ENCODE assay signal across 15 cellular contexts in genomic region chr21:28822882-28823335, GRCh38.
DNase-seq lines count a peak whose midpoint lies in the region; ATAC-seq, FAIRE-seq and TF ChIP-seq lines count a peak whose summit lies in the region.
"Had no signal": no experiment of that assay in that cellular context is flagged by ENCODE, and none has a peak within 500 bp of the region (broad histone marks: within the 10 kb centered on the region; RNA-seq: fewer than 3 reads in every experiment).

No MANE protein-coding gene starts in this region.

- no peak for TF ChIP-seq POLR2A in gastroesophageal sphincter (IDR thresholded peaks at IDR 0.05)

- TF ChIP-seq EP300 in gastroesophageal sphincter (IDR thresholded peaks at IDR 0.05), result no peak

- no peaks in the 10 kb centered on the region for H3K36me3 ChIP-seq in gastroesophageal sphincter
- H3K36me3 ChIP-seq in pancreas, result no peaks in the 10 kb centered on the region
- H3K36me3 ChIP-seq: BLaER1 treated with 17β-estradiol and CSF1 and Interleukin-3, amounts not matched to agents 10 nM and 100 nM; ovary had no signal

- intact Hi-C loops in pancreas (cut with DNase I), result no loop called here

- ATAC-seq in gastroesophageal sphincter (peak; percentile 79), pancreas (peak in 3 of 4 donors; percentile 21 to 82 (median 28))
- ATAC-seq: GM12878 had no signal

- no peaks in the 10 kb centered on the region for H3K9me3 ChIP-seq in gastroesophageal sphincter
- H3K9me3 ChIP-seq in pancreas, result no peaks in the 10 kb centered on the region
- H3K9me3 ChIP-seq: BLaER1 treated with 17β-estradiol and CSF1 and Interleukin-3, amounts not matched to agents 10 nM and 100 nM; ovary had no signal

- peak; percentile 85 for FAIRE-seq in pancreas (lab: Jason Lieb, UNC)
- FAIRE-seq in GM19239 (lab: Jason Lieb, UNC), result no peak
- FAIRE-seq: GM12878 had no signal

- H3K4me1 ChIP-seq in gastroesophageal sphincter (peaks cover 26 to 69% (median 33%) of the 10 kb centered on the region in 3 donors), pancreas (peaks cover 0 to 5% (median 0%) of the 10 kb centered on the region in 3 donors)

- H3K4me3 ChIP-seq in AG10803 (ENCODE audit: low read length) (no peak overlapping the region), gastroesophageal sphincter (no peak overlapping the region), pancreas (no peak overlapping the region)
- H3K4me3 ChIP-seq: BLaER1 treated with 17β-estradiol and CSF1 and Interleukin-3, amounts not matched to agents 10 nM and 100 nM; GM12878; ovary had no signal

- no peak for TF ChIP-seq CTCF in AG10803 (conservative IDR thresholded peaks at IDR 0.05; ENCODE audit: low read length)
- peak in 1 of 4 experiments; percentile 9 for TF ChIP-seq CTCF in gastroesophageal sphincter (IDR thresholded peaks at IDR 0.05)
- no peak for TF ChIP-seq CTCF in pancreas (IDR thresholded peaks at IDR 0.05)

- H3K27ac ChIP-seq in gastroesophageal sphincter (peak overlapping the region; percentile 75 to 84 (median 78)), pancreas (no peak overlapping the region)
- H3K27ac ChIP-seq: BLaER1 treated with 17β-estradiol and CSF1 and Interleukin-3, amounts not matched to agents 10 nM and 100 nM; ovary; RWPE1 had no signal

- H3K27me3 ChIP-seq in gastroesophageal sphincter (no peaks in the 10 kb centered on the region), pancreas (no peaks in the 10 kb centered on the region)
- H3K27me3 ChIP-seq: BLaER1 treated with 17β-estradiol and CSF1 and Interleukin-3, amounts not matched to agents 10 nM and 100 nM; ovary had no signal

- DNase-seq in AG10803 (ENCODE audit: low read depth), result peak; percentile 65
- DNase-seq in SK-N-DZ (ENCODE audit: low spot score), result peak; percentile 54
- no peak for DNase-seq in pancreas
- DNase-seq in GM19239 (ENCODE audit: insufficient read length, low spot score), result no peak
- no peak for DNase-seq in NCI-H1694 (lab: John Stamatoyannopoulos, UW)
- DNase-seq in RKO (ENCODE audit: low spot score), result no peak
- no peak for DNase-seq in epidermal melanocyte (ENCODE audit: insufficient read length, low spot score)
- DNase-seq: activated CD4-positive, alpha-beta T cell treated with anti-CD3 and anti-CD28 coated beads for 4 hours; NCI-H1105 treated with DMSO at 0.1 percent for 48 hours; ovary; stimulated activated CD8-positive, alpha-beta memory T cell treated with anti-CD3 and anti-CD28 coated beads, Interleukin-4, amount 100 ng/mL, for 48 hours had no signal

Comparison
In these comparisons a context has a peak if more than half of its experiments do, and no peak if none do; other contexts are left out.
1. DNase-seq: peak in AG10803 (single experiment) and SK-N-DZ (single experiment); none in pancreas (0 of 6), GM19239 (single experiment), NCI-H1694 (single experiment), RKO (single experiment) and epidermal melanocyte (single experiment).
2. H3K27ac ChIP-seq: peak in gastroesophageal sphincter (4 of 4); none in pancreas (0 of 4).